Comparison of ENCODE assay signal across 2 cellular contexts in genomic region chr15:28727026-28727425, GRCh38. TPM values are rescaled to one million over a fixed set of nuclear protein-coding genes. Genes with fewer than 3 reads are reported as not detected.
"Had no signal": no experiment of that assay in that cellular context is flagged by ENCODE, and none has a peak within 500 bp of the region (broad histone marks: within the 10 kb centered on the region; RNA-seq: fewer than 3 reads in every experiment).

No MANE protein-coding gene starts in this region.

RNA-seq across cellular contexts. Expression of gene GOLGA8M, which starts 14.8 kb away (rescaled TPM):
- total RNA-seq: activated B cell treated with CpG ODN at 0.5 μM for 24 hours, WTC11 had no signal
